ENCODE assay signal across 8 cellular contexts in genomic region chr7:1136841-1137516, GRCh38. TPM values are rescaled to one million over a fixed set of nuclear protein-coding genes. Genes with fewer than 3 reads are reported as not detected.
DNase-seq lines count a peak whose midpoint lies in the region; ATAC-seq and TF ChIP-seq lines count a peak whose summit lies in the region.

No MANE protein-coding gene starts in this region.

- H3K36me3 Mint-ChIP-seq in activated T-cell treated with anti-CD3 and anti-CD28 coated beads, Interleukin-2, amount 50 U/mL, for 4 hours (ENCODE audit: insufficient read depth), result no peaks in the 10 kb centered on the region
- peaks cover 8% of the 10 kb centered on the region for H3K36me3 Mint-ChIP-seq in central memory CD8-positive, alpha-beta T cell (ENCODE audit: insufficient read depth)
- H3K36me3 Mint-ChIP-seq in natural killer cell, result no peaks in the 10 kb centered on the region

- intact Hi-C loops in natural killer cell (cut with micrococcal nuclease), result no loop called here

- peak overlapping the region; percentile 94 for H3K27ac Mint-ChIP-seq in central memory CD8-positive, alpha-beta T cell (ENCODE audit: low read depth)
- H3K27ac Mint-ChIP-seq in natural killer cell, result peak overlapping the region; percentile 88 to 96

- peak overlapping the region; percentile 86 for H3K4me3 Mint-ChIP-seq in activated T-cell treated with anti-CD3 and anti-CD28 coated beads, Interleukin-2, amount 50 U/mL, for 4 hours
- H3K4me3 Mint-ChIP-seq in central memory CD8-positive, alpha-beta T cell, result peak overlapping the region; percentile 93
- peak overlapping the region; percentile 86 for H3K4me3 Mint-ChIP-seq in natural killer cell

- no peak for TF ChIP-seq CTCF in natural killer cell (IDR thresholded peaks at IDR 0.05)

- no peak for DNase-seq in activated T-cell treated with anti-CD3 and anti-CD28 coated beads, Interleukin-2, amount 50 U/mL, for 4 hours
- no peak for DNase-seq in activated T-cell treated with anti-CD3 and anti-CD28 coated beads, Interleukin-2, amount 50 U/mL, for 1 hour
- DNase-seq in NOMO-1 treated with DMSO at 0.1 percent for 48 hours (lab: John Stamatoyannopoulos, UW; ENCODE audit: unreplicated experiment) (peak; percentile 29), natural killer cell (no peak), COR-L47 (lab: John Stamatoyannopoulos, UW) (no peak)
- no peak for DNase-seq in central memory CD8-positive, alpha-beta T cell (ENCODE audit: low spot score in 2 of 2)
- no peak for DNase-seq in activated CD4-positive, alpha-beta T cell treated with anti-CD3 and anti-CD28 coated beads for 1 hour

- H3K4me1 Mint-ChIP-seq in activated T-cell treated with anti-CD3 and anti-CD28 coated beads, Interleukin-2, amount 50 U/mL, for 4 hours (ENCODE audit: low read depth), result peaks cover 16% of the 10 kb centered on the region
- H3K4me1 Mint-ChIP-seq in central memory CD8-positive, alpha-beta T cell, result peaks cover 11% of the 10 kb centered on the region
- peaks cover 16 to 18% of the 10 kb centered on the region in 2 donors for H3K4me1 Mint-ChIP-seq in natural killer cell

- ATAC-seq in activated T-cell treated with anti-CD3 and anti-CD28 coated beads, Interleukin-2, amount 50 U/mL, for 4 hours, result no peak
- ATAC-seq in central memory CD8-positive, alpha-beta T cell (replicated peaks; ENCODE audit: extremely low read depth, poor library complexity, severe bottlenecking), result no peak
- no peak for ATAC-seq in natural killer cell
- ATAC-seq in GM19035 (IDR thresholded peaks at IDR 0.05; ENCODE audit: unreplicated experiment), result no peak

- no peaks in the 10 kb centered on the region for H3K27me3 Mint-ChIP-seq in activated T-cell treated with anti-CD3 and anti-CD28 coated beads, Interleukin-2, amount 50 U/mL, for 4 hours (ENCODE audit: low read depth)
- H3K27me3 Mint-ChIP-seq in central memory CD8-positive, alpha-beta T cell, result no peaks in the 10 kb centered on the region
- no peaks in the 10 kb centered on the region for H3K27me3 Mint-ChIP-seq in natural killer cell (ENCODE audit: low read depth in 2 of 2)

- H3K9me3 Mint-ChIP-seq in activated T-cell treated with anti-CD3 and anti-CD28 coated beads, Interleukin-2, amount 50 U/mL, for 4 hours, result no peaks in the 10 kb centered on the region
- peaks cover under 1% of the 10 kb centered on the region for H3K9me3 Mint-ChIP-seq in central memory CD8-positive, alpha-beta T cell
- H3K9me3 Mint-ChIP-seq in natural killer cell, result no peaks in the 10 kb centered on the region

RNA-seq across cellular contexts. Expression of gene ZFAND2A, which starts 23.0 kb away (rescaled TPM):
- total RNA-seq in activated T-cell treated with anti-CD3 and anti-CD28 coated beads, Interleukin-2, amount 50 U/mL, for 4 hours, result 10 to 100 TPM; 19.3 to 25.0 (median 22.3) TPM
- total RNA-seq in natural killer cell, result 100 to 1,000 TPM in 2 of 3 donors, 10 to 100 TPM in 1; 99.1 to 122 (median 106) TPM

RNA-seq across cellular contexts. Expression of gene GPER1, which starts 49.1 kb away (rescaled TPM):
- total RNA-seq in activated T-cell treated with anti-CD3 and anti-CD28 coated beads, Interleukin-2, amount 50 U/mL, for 4 hours, result under 1 TPM; 0.08 to 0.11 (median 0.08) TPM
- total RNA-seq in natural killer cell, result under 1 TPM in 2 of 3 donors, not detected in 1; 0.25 to 0.26 TPM
